Comparison of ENCODE assay signal across 25 cellular contexts in genomic region chrX:33171071-33171470, GRCh38. TPM values are rescaled to one million over a fixed set of nuclear protein-coding genes. Genes with fewer than 3 reads are reported as not detected.
"Had no signal": no experiment of that assay in that cellular context is flagged by ENCODE, and none has a peak within 500 bp of the region (broad histone marks: within the 10 kb centered on the region; RNA-seq: fewer than 3 reads in every experiment).

No MANE protein-coding gene starts in this region.

- H3K36me3 ChIP-seq: breast epithelium, colonic mucosa, SJSA1 had no signal

- H3K27me3 ChIP-seq: breast epithelium, colonic mucosa, SJSA1 had no signal

- H3K4me3 Mint-ChIP-seq: activated CD4-positive, alpha-beta memory T cell treated with anti-CD3 and anti-CD28 coated beads, Interleukin-2, amount 10 ng/mL, durations not matched to agents 7 days and 5 days; activated CD4-positive, alpha-beta T cell treated with anti-CD3 and anti-CD28 coated beads, Interleukin-2, amount 10 ng/mL, durations not matched to agents 7 days and 5 days; activated naive CD4-positive, alpha-beta T cell treated with anti-CD3 and anti-CD28 coated beads, Interleukin-2, amount 50 U/mL, for 24 hours; activated T-cell treated with anti-CD3 and anti-CD28 coated beads, Interleukin-2, amount 50 U/mL, for 72 hours; T-helper 17 cell had no signal

- H3K9me3 Mint-ChIP-seq: activated CD4-positive, alpha-beta T cell treated with anti-CD3 and anti-CD28 coated beads, Interleukin-2, amount 10 ng/mL, durations not matched to agents 7 days and 5 days; activated naive CD4-positive, alpha-beta T cell treated with anti-CD3 and anti-CD28 coated beads, Interleukin-2, amount 50 U/mL, for 24 hours had no signal

- H3K27ac ChIP-seq: breast epithelium, colonic mucosa, SJSA1, VCaP had no signal

- H3K4me1 Mint-ChIP-seq: activated CD4-positive, alpha-beta memory T cell treated with anti-CD3 and anti-CD28 coated beads, Interleukin-2, amount 10 ng/mL, durations not matched to agents 7 days and 5 days; activated CD4-positive, alpha-beta T cell treated with anti-CD3 and anti-CD28 coated beads, Interleukin-2, amount 10 ng/mL, durations not matched to agents 7 days and 5 days; activated naive CD4-positive, alpha-beta T cell treated with anti-CD3 and anti-CD28 coated beads, Interleukin-2, amount 50 U/mL, for 24 hours; T-helper 17 cell had no signal

- H3K27ac Mint-ChIP-seq: activated CD4-positive, alpha-beta memory T cell treated with anti-CD3 and anti-CD28 coated beads, Interleukin-2, amount 10 ng/mL, durations not matched to agents 7 days and 5 days; activated CD4-positive, alpha-beta T cell treated with anti-CD3 and anti-CD28 coated beads, Interleukin-2, amount 10 ng/mL, durations not matched to agents 7 days and 5 days; activated naive CD4-positive, alpha-beta T cell treated with anti-CD3 and anti-CD28 coated beads, Interleukin-2, amount 50 U/mL, for 24 hours; activated T-cell treated with anti-CD3 and anti-CD28 coated beads, Interleukin-2, amount 50 U/mL, for 72 hours; T-helper 17 cell had no signal

- DNase-seq: activated CD4-positive, alpha-beta memory T cell treated with anti-CD3 and anti-CD28 coated beads, Interleukin-2, amount 10 ng/mL, durations not matched to agents 7 days and 5 days; activated CD4-positive, alpha-beta T cell treated with anti-CD3 and anti-CD28 coated beads, Interleukin-2, amount 10 ng/mL, durations not matched to agents 7 days and 5 days; activated CD4-positive, CD25-positive, alpha-beta regulatory T cell; activated naive CD4-positive, alpha-beta T cell; activated T-cell treated with anti-CD3 and anti-CD28 coated beads for 4 hours; activated T-cell treated with anti-CD3 and anti-CD28 coated beads, Interleukin-2, amount 50 U/mL, for 72 hours; aorta; caudate nucleus; colonic mucosa; NCI-H1105; NCI-H1436; NCI-H1694 treated with DMSO at 0.1 percent for 48 hours; NCI-H2029 treated with DMSO at 0.1 percent for 48 hours; NCI-H510A treated with DMSO at 0.1 percent for 48 hours; NCI-H69; PC-3; SHP77; T-helper 17 cell; T-helper 9 cell had no signal

- H3K4me1 ChIP-seq: breast epithelium, colonic mucosa, SJSA1 had no signal

- H3K4me3 ChIP-seq: breast epithelium, colonic mucosa, K562, SJSA1 had no signal

- ATAC-seq: activated T-cell treated with anti-CD3 and anti-CD28 coated beads, Interleukin-2, amount 50 U/mL, for 72 hours; K562; PC-3; SK-N-SH treated with all-trans-retinoic acid at 6 μM for 48 hours; T-helper 17 cell had no signal

- H3K36me3 Mint-ChIP-seq: activated naive CD4-positive, alpha-beta T cell treated with anti-CD3 and anti-CD28 coated beads, Interleukin-2, amount 50 U/mL, for 24 hours had no signal

- H3K27me3 Mint-ChIP-seq: activated CD4-positive, alpha-beta memory T cell treated with anti-CD3 and anti-CD28 coated beads, Interleukin-2, amount 10 ng/mL, durations not matched to agents 7 days and 5 days; activated CD4-positive, alpha-beta T cell treated with anti-CD3 and anti-CD28 coated beads, Interleukin-2, amount 10 ng/mL, durations not matched to agents 7 days and 5 days; activated naive CD4-positive, alpha-beta T cell treated with anti-CD3 and anti-CD28 coated beads, Interleukin-2, amount 50 U/mL, for 24 hours; T-helper 17 cell had no signal

RNA-seq across cellular contexts. Expression of gene DMD, which starts 40.3 kb away (rescaled TPM):
- total RNA-seq: PC-3 had no signal
